16 cellular contexts compared by ENCODE assay signal in the genomic region with DNA sequence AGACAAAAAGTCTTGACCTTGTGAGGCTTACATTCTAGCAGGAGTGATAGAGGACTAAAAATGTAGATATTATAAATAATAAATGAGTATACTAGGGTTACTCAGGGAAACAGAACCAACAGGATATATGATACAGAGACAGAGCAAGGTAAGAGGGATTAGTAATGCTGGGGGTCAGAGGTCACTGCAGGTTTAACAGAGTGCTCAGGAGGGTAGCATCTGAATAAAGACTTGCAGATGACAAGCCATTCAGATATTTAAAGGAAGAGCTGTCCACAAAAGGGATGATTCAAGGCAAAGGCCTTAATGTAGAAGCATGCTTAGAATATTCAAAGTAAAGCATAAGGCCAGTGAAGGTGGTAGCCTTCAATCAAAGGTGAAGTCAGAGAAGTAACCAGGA.
DNase-seq lines count a peak whose midpoint lies in the region; ATAC-seq and TF ChIP-seq lines count a peak whose summit lies in the region.
"Had no signal": no experiment of that assay in that cellular context is flagged by ENCODE, and none has a peak within 500 bp of the region (broad histone marks: within the 10 kb centered on the region; RNA-seq: fewer than 3 reads in every experiment).

No MANE protein-coding gene starts in this region.

- TF ChIP-seq CTCF in WTC11 (IDR thresholded peaks at IDR 0.05), result no peak

- no peak overlapping the region for H3K27ac ChIP-seq in epithelial cell of prostate
- H3K27ac ChIP-seq: C4-2B had no signal

- H3K27me3 Mint-ChIP-seq in WTC11 (ENCODE audit: low read depth), result no peaks in the 10 kb centered on the region
- H3K27me3 Mint-ChIP-seq: CD4-positive, CD25-positive, alpha-beta regulatory T cell had no signal

- CTCF ChIA-PET in WTC11 (lab: Charles Lee), result no interaction called here

- POLR2A ChIA-PET in WTC11 (lab: Charles Lee), result no interaction called here

- no peak overlapping the region for H3K27ac Mint-ChIP-seq in WTC11
- H3K27ac Mint-ChIP-seq: CD4-positive, CD25-positive, alpha-beta regulatory T cell; CD8-positive, alpha-beta T cell; GM23338; H9 had no signal

- H3K9me3 Mint-ChIP-seq in WTC11, result peaks cover 16% of the 10 kb centered on the region
- H3K9me3 Mint-ChIP-seq: CD8-positive, alpha-beta T cell had no signal

- H3K4me1 Mint-ChIP-seq in WTC11, result peaks cover 3% of the 10 kb centered on the region; the same call in 1 of the 2 replicates
- H3K4me1 Mint-ChIP-seq: CD4-positive, CD25-positive, alpha-beta regulatory T cell; GM23338 had no signal

- DNase-seq in COLO668 (lab: John Stamatoyannopoulos, UW; ENCODE audit: unreplicated experiment), result peak; percentile 26
- DNase-seq in WTC11 (ENCODE audit: low spot score), result no peak
- DNase-seq in epithelial cell of prostate (ENCODE audit: low read depth, low spot score), result peak; percentile 5
- DNase-seq in 8988T, result no peak
- DNase-seq in DMS114 treated with DMSO at 0.1 percent for 48 hours (lab: John Stamatoyannopoulos, UW; ENCODE audit: unreplicated experiment), result no peak
- DNase-seq: CD4-positive, CD25-positive, alpha-beta regulatory T cell; CD8-positive, alpha-beta T cell; DMS 273 treated with DMSO at 0.1 percent for 48 hours; DMS53; DMS79 treated with DMSO at 0.1 percent for 48 hours; GF-D8; H9 had no signal

- H3K4me3 Mint-ChIP-seq in WTC11, result no peak overlapping the region
- H3K4me3 Mint-ChIP-seq: CD4-positive, CD25-positive, alpha-beta regulatory T cell; CD8-positive, alpha-beta T cell; GM23338; H9 had no signal

- peaks cover 20% of the 10 kb centered on the region for H3K36me3 Mint-ChIP-seq in WTC11
- H3K36me3 Mint-ChIP-seq: CD4-positive, CD25-positive, alpha-beta regulatory T cell; CD8-positive, alpha-beta T cell had no signal

- ATAC-seq in WTC11, result peak; percentile 38; the same call in 1 of the 2 replicates
- ATAC-seq in HG03139 (IDR thresholded peaks at IDR 0.05; ENCODE audit: unreplicated experiment), result no peak
- ATAC-seq: CD8-positive, alpha-beta T cell; GM23338; HCT116 had no signal

TF ChIP-seq in WTC11, 78 proteins besides CTCF, POLR2A, EP300 and RAD21 (continues in another document):
- no peak for TF ChIP-seq SOX15 (CRISPR knock-in tag; IDR thresholded peaks at IDR 0.05)
- TF ChIP-seq, protein P1, sequence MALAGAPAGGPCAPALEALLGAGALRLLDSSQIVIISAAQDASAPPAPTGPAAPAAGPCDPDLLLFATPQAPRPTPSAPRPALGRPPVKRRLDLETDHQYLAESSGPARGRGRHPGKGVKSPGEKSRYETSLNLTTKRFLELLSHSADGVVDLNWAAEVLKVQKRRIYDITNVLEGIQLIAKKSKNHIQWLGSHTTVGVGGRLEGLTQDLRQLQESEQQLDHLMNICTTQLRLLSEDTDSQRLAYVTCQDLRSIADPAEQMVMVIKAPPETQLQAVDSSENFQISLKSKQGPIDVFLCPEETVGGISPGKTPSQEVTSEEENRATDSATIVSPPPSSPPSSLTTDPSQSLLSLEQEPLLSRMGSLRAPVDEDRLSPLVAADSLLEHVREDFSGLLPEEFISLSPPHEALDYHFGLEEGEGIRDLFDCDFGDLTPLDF (CRISPR knock-in tag; IDR thresholded peaks at IDR 0.05), result no peak
- TF ChIP-seq TEAD4 (CRISPR knock-in tag; IDR thresholded peaks at IDR 0.05), result no peak
- TF ChIP-seq, protein P2, sequence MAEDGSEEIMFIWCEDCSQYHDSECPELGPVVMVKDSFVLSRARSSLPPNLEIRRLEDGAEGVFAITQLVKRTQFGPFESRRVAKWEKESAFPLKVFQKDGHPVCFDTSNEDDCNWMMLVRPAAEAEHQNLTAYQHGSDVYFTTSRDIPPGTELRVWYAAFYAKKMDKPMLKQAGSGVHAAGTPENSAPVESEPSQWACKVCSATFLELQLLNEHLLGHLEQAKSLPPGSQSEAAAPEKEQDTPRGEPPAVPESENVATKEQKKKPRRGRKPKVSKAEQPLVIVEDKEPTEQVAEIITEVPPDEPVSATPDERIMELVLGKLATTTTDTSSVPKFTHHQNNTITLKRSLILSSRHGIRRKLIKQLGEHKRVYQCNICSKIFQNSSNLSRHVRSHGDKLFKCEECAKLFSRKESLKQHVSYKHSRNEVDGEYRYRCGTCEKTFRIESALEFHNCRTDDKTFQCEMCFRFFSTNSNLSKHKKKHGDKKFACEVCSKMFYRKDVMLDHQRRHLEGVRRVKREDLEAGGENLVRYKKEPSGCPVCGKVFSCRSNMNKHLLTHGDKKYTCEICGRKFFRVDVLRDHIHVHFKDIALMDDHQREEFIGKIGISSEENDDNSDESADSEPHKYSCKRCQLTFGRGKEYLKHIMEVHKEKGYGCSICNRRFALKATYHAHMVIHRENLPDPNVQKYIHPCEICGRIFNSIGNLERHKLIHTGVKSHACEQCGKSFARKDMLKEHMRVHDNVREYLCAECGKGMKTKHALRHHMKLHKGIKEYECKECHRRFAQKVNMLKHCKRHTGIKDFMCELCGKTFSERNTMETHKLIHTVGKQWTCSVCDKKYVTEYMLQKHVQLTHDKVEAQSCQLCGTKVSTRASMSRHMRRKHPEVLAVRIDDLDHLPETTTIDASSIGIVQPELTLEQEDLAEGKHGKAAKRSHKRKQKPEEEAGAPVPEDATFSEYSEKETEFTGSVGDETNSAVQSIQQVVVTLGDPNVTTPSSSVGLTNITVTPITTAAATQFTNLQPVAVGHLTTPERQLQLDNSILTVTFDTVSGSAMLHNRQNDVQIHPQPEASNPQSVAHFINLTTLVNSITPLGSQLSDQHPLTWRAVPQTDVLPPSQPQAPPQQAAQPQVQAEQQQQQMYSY (CRISPR knock-in tag; IDR thresholded peaks at IDR 0.05), result no peak
- no peak for TF ChIP-seq PRRX2 (CRISPR knock-in tag; IDR thresholded peaks at IDR 0.05)
- TF ChIP-seq, protein P3, sequence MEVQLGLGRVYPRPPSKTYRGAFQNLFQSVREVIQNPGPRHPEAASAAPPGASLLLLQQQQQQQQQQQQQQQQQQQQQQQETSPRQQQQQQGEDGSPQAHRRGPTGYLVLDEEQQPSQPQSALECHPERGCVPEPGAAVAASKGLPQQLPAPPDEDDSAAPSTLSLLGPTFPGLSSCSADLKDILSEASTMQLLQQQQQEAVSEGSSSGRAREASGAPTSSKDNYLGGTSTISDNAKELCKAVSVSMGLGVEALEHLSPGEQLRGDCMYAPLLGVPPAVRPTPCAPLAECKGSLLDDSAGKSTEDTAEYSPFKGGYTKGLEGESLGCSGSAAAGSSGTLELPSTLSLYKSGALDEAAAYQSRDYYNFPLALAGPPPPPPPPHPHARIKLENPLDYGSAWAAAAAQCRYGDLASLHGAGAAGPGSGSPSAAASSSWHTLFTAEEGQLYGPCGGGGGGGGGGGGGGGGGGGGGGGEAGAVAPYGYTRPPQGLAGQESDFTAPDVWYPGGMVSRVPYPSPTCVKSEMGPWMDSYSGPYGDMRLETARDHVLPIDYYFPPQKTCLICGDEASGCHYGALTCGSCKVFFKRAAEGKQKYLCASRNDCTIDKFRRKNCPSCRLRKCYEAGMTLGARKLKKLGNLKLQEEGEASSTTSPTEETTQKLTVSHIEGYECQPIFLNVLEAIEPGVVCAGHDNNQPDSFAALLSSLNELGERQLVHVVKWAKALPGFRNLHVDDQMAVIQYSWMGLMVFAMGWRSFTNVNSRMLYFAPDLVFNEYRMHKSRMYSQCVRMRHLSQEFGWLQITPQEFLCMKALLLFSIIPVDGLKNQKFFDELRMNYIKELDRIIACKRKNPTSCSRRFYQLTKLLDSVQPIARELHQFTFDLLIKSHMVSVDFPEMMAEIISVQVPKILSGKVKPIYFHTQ (CRISPR knock-in tag; IDR thresholded peaks at IDR 0.05), result no peak
- TF ChIP-seq, protein P4, sequence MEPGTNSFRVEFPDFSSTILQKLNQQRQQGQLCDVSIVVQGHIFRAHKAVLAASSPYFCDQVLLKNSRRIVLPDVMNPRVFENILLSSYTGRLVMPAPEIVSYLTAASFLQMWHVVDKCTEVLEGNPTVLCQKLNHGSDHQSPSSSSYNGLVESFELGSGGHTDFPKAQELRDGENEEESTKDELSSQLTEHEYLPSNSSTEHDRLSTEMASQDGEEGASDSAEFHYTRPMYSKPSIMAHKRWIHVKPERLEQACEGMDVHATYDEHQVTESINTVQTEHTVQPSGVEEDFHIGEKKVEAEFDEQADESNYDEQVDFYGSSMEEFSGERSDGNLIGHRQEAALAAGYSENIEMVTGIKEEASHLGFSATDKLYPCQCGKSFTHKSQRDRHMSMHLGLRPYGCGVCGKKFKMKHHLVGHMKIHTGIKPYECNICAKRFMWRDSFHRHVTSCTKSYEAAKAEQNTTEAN (CRISPR knock-in tag; IDR thresholded peaks at IDR 0.05), result no peak
- no peak for TF ChIP-seq FOXJ3 (CRISPR knock-in tag; IDR thresholded peaks at IDR 0.05; ENCODE audit: borderline replicate concordance)
- no peak for TF ChIP-seq CBFB (CRISPR knock-in tag; IDR thresholded peaks at IDR 0.05; ENCODE audit: low read depth)
- TF ChIP-seq, protein P5, sequence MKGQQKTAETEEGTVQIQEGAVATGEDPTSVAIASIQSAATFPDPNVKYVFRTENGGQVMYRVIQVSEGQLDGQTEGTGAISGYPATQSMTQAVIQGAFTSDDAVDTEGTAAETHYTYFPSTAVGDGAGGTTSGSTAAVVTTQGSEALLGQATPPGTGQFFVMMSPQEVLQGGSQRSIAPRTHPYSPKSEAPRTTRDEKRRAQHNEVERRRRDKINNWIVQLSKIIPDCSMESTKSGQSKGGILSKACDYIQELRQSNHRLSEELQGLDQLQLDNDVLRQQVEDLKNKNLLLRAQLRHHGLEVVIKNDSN (CRISPR knock-in tag; IDR thresholded peaks at IDR 0.05), result no peak
- TF ChIP-seq NR1H2 (CRISPR knock-in tag; IDR thresholded peaks at IDR 0.05), result no peak
- TF ChIP-seq, protein P6, sequence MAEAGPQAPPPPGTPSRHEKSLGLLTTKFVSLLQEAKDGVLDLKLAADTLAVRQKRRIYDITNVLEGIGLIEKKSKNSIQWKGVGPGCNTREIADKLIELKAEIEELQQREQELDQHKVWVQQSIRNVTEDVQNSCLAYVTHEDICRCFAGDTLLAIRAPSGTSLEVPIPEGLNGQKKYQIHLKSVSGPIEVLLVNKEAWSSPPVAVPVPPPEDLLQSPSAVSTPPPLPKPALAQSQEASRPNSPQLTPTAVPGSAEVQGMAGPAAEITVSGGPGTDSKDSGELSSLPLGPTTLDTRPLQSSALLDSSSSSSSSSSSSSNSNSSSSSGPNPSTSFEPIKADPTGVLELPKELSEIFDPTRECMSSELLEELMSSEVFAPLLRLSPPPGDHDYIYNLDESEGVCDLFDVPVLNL (CRISPR knock-in tag; IDR thresholded peaks at IDR 0.05; ENCODE audit: borderline replicate concordance, low read depth), result no peak
- TF ChIP-seq JAZF1 (CRISPR knock-in tag; IDR thresholded peaks at IDR 0.05), result no peak

Comparison
In these comparisons a context has a peak if more than half of its experiments do, and no peak if none do; other contexts are left out.
1. DNase-seq: peak in COLO668 (single experiment) and epithelial cell of prostate (single experiment); none in WTC11 (single experiment), 8988T (single experiment) and DMS114 treated with DMSO at 0.1 percent for 48 hours (single experiment).